Comparison of ENCODE assay signal across 9 cellular contexts in genomic region chr1:23478896-23479790, GRCh38. TPM values are rescaled to one million over a fixed set of nuclear protein-coding genes. Genes with fewer than 3 reads are reported as not detected.
A peak's percentile ranks its signal among the peaks of the same experiment; 100 is the strongest.
DNase-seq lines count a peak whose midpoint lies in the region; ATAC-seq, FAIRE-seq and TF ChIP-seq lines count a peak whose summit lies in the region.
"Had no signal": no experiment of that assay in that cellular context is flagged by ENCODE, and none has a peak within 500 bp of the region (broad histone marks: within the 10 kb centered on the region; RNA-seq: fewer than 3 reads in every experiment).

No MANE protein-coding gene starts in this region.

- POLR2A ChIA-PET in HepG2 (lab: Yijun Ruan, JAX): interaction anchor here (1.0 to 1.7 kb wide), 2 partner anchors 18 to 111 kb away, joined by 4 to 6 read pairs; no protein-coding TSS in a partner anchor

- no peak for TF ChIP-seq CTCF in cardiac fibroblast (IDR thresholded peaks at IDR 0.05; ENCODE audit: low read depth, low read length)
- no peak; the same call in 1 of the 2 replicates for TF ChIP-seq CTCF in HepG2 (CRISPR knock-in tag; IDR thresholded peaks at IDR 0.05)
- TF ChIP-seq CTCF in thoracic aorta (IDR thresholded peaks at IDR 0.05): no peak

- DNase-seq in HuH-7.5 (ENCODE audit: low spot score): peak; percentile 73
- DNase-seq in cardiac fibroblast (ENCODE audit: low read depth in 2 of 2): peak; percentile 73 to 91
- DNase-seq in HepG2 (ENCODE audit: low spot score): peak; percentile 97
- peak; percentile 23 for DNase-seq in thoracic aorta (ENCODE audit: low spot score)
- DNase-seq in NCI-H524 treated with DMSO at 0.1 percent for 48 hours (lab: John Stamatoyannopoulos, UW): no peak
- no peak for DNase-seq in NCI-H187 (lab: John Stamatoyannopoulos, UW)
- DNase-seq: NCI-H2171 treated with DMSO at 0.1 percent for 48 hours had no signal

- H3K36me3 ChIP-seq in HepG2 (replicated peaks in 1 of 2; ENCODE audit: control insufficient read depth in 1 of 2, insufficient read depth in 2 of 2, low read length in 2 of 2) (no peaks in the 10 kb centered on the region; a peak in 1 of 5 replicates), thoracic aorta (no peaks in the 10 kb centered on the region)

- 1% methylated on average over 9 of the region's 9 CpGs for WGBS in HepG2 (ENCODE audit: low lambda C conversion rate)

- peak overlapping the region; percentile 45 for H3K9ac ChIP-seq in HepG2 (ENCODE audit: insufficient read depth, low read depth, low read length)

- H3K27ac ChIP-seq in HepG2 (ENCODE audit: extremely low read length, insufficient read depth, low read length): peak overlapping the region; percentile 74
- no peak overlapping the region for H3K27ac ChIP-seq in thoracic aorta

- no peak for TF ChIP-seq RAD21 in HepG2 (CRISPR knock-in tag; IDR thresholded peaks at IDR 0.05)

- intact Hi-C loops in HepG2 (cut with micrococcal nuclease; ENCODE audit: unreplicated experiment): no loop called here

- H4K20me1 ChIP-seq in HepG2 (ENCODE audit: insufficient read depth, low read length): no peaks in the 10 kb centered on the region

- TF ChIP-seq POLR2A in HepG2 (IDR thresholded peaks at IDR 0.05; ENCODE audit: insufficient read depth in 1 of 2, low read depth in 2 of 2, low read length in 2 of 2): peak; percentile 75 to 82

- no peak overlapping the region for H2AFZ ChIP-seq in HepG2 (ENCODE audit: low read length)

- H3K79me2 ChIP-seq in HepG2 (ENCODE audit: insufficient read depth, low read length): peaks cover 63% of the 10 kb centered on the region

- TF ChIP-seq EP300 in HepG2 (IDR thresholded peaks at IDR 0.05; ENCODE audit: low read depth in 2 of 2, low read length in 2 of 2) (peak; percentile 60 to 83; a peak in 3 of 4 replicates), HepG2 (CRISPR knock-in tag; IDR thresholded peaks at IDR 0.05; ENCODE audit: borderline replicate concordance) (peak; percentile 74; the same call in 1 of the 2 replicates)

- CTCF ChIA-PET in HepG2 (lab: Yijun Ruan, JAX; ENCODE audit: low intra/inter-chr PET ratio, low total read pairs): no interaction called here

- H3K27me3 ChIP-seq in HepG2 (ENCODE audit: control insufficient read depth in 1 of 2, insufficient read depth in 2 of 2, low read length in 2 of 2) (no peaks in the 10 kb centered on the region), thoracic aorta (replicated peaks; ENCODE audit: insufficient read depth) (no peaks in the 10 kb centered on the region)

- peak; percentile 90 for ATAC-seq in HepG2
- ATAC-seq in thoracic aorta (ENCODE audit: insufficient number of reproducible peaks, low FRiP score, low read depth): peak; percentile 48
- ATAC-seq in HG03439 (IDR thresholded peaks at IDR 0.05; ENCODE audit: unreplicated experiment): no peak
- ATAC-seq in HG03354 (IDR thresholded peaks at IDR 0.05; ENCODE audit: poor library complexity, severe bottlenecking, unreplicated experiment): no peak

- H3K9me3 ChIP-seq in HepG2 (ENCODE audit: low read length): no peaks in the 10 kb centered on the region
- no peaks in the 10 kb centered on the region for H3K9me3 ChIP-seq in thoracic aorta

- H3K4me1 ChIP-seq in HepG2 (ENCODE audit: insufficient read depth, low read length) (peaks cover 75% of the 10 kb centered on the region), thoracic aorta (ENCODE audit: control insufficient read depth in 1 of 2, low read depth in 2 of 2) (peaks cover 6 to 49% of the 10 kb centered on the region in 2 donors)

- peak; percentile 98 for FAIRE-seq in HepG2 (lab: Jason Lieb, UNC)

- in situ Hi-C loops in HepG2 (cut with HindIII; ENCODE audit: extremely low pct_ligation_motif_present, low pct_unique_long_range_greater_than_20kb): no loop called here

- H3K4me3 ChIP-seq in cardiac fibroblast (replicated peaks in 1 of 2; ENCODE audit: low read depth in 2 of 2, low read length in 2 of 2): no peak overlapping the region
- H3K4me3 ChIP-seq in HepG2 (replicated peaks in 1 of 3; ENCODE audit: insufficient read depth in 1 of 3, low read depth in 2 of 3, low read length in 3 of 3): peak overlapping the region in 2 of 3 experiments; percentile 32 to 40; a peak in 3 of 6 replicates
- H3K4me3 ChIP-seq in thoracic aorta: no peak overlapping the region

- TSS peak; percentile 98 for BruUV-seq in HepG2 (replicated peaks; lab: Mats Ljungman, UMichigan)

- H3K4me2 ChIP-seq in HepG2 (ENCODE audit: low read depth, low read length): peak overlapping the region; percentile 60

RNA-seq across cellular contexts. Expression of gene ASAP3, which starts 4.8 kb away (rescaled TPM):
- total RNA-seq in HepG2 (2016; rRNA removed; fragmentation: Illumina TruSeq; extraction: Trizol) (28.6 and 37.0 TPM in 2 replicates), thoracic aorta (10 to 100 TPM; 28.2 to 50.4 TPM)
- total RNA-seq in HepG2 (2016; cell fraction: cytosol; rRNA removed; fragmentation: Illumina TruSeq; extraction: Trizol; ENCODE audit: low read depth): 2.7 and 3.4 TPM in 2 replicates
- total RNA-seq in HepG2 (2016; cell fraction: insoluble cytoplasmic fraction; rRNA removed; fragmentation: Illumina TruSeq; extraction: Trizol): 22.9 and 36.7 TPM in 2 replicates
- 11.2 and 12.2 TPM in 2 replicates for total RNA-seq in HepG2 (2016; cell fraction: membrane; rRNA removed; fragmentation: Illumina TruSeq; extraction: Trizol)
- total RNA-seq in HepG2 (2016; cell fraction: nucleus; rRNA removed; fragmentation: Illumina TruSeq; extraction: Trizol): 38.3 and 42.3 TPM in 2 replicates
- 32.6 and 39.4 TPM in 2 replicates for polyA plus RNA-seq in HepG2 (2011; rRNA removed)
- polyA plus RNA-seq in HepG2 (2011; cell fraction: cytosol; rRNA removed): 15.0 and 17.0 TPM in 2 replicates
- 159 and 182 TPM in 2 replicates for polyA plus RNA-seq in HepG2 (2011; cell fraction: nucleus; rRNA removed)
- polyA plus RNA-seq in HepG2 (2012): 11.8 and 19.4 TPM in 2 replicates
- polyA plus RNA-seq in HepG2 (2016; cell fraction: cytosol; fragmentation: Illumina TruSeq; extraction: Trizol; ENCODE audit: low read depth): 1.9 and 2.7 TPM in 2 replicates
- polyA plus RNA-seq in HepG2 (2016; cell fraction: insoluble cytoplasmic fraction; fragmentation: Illumina TruSeq; extraction: Trizol; ENCODE audit: low read depth): 17.8 and 23.3 TPM in 2 replicates
- polyA plus RNA-seq in HepG2 (2016; cell fraction: membrane; fragmentation: Illumina TruSeq; extraction: Trizol; ENCODE audit: low read depth): 5.9 and 6.1 TPM in 2 replicates
- 81.5 and 89.0 TPM in 2 replicates for polyA plus RNA-seq in HepG2 (2016; cell fraction: nucleus; fragmentation: Illumina TruSeq; extraction: Trizol; ENCODE audit: insufficient read depth, low read depth)
- 8.3 and 44.4 TPM in 2 replicates for polyA minus RNA-seq in HepG2 (2011; rRNA and poly(A)+ RNA removed; ENCODE audit: low replicate concordance)
- polyA minus RNA-seq in HepG2 (2011; cell fraction: cytosol; rRNA and poly(A)+ RNA removed): 11.9 and 18.9 TPM in 2 replicates
- 19.4 and 24.2 TPM in 2 replicates for polyA minus RNA-seq in HepG2 (2011; cell fraction: nucleus; rRNA and poly(A)+ RNA removed)

RNA-seq across cellular contexts. Expression of gene E2F2, which starts 51.9 kb away (rescaled TPM):
- total RNA-seq in HepG2 (2016; rRNA removed; fragmentation: Illumina TruSeq; extraction: Trizol): 5.7 and 6.6 TPM in 2 replicates
- total RNA-seq in HepG2 (2016; cell fraction: cytosol; rRNA removed; fragmentation: Illumina TruSeq; extraction: Trizol; ENCODE audit: low read depth): 1.1 and 1.3 TPM in 2 replicates
- total RNA-seq in HepG2 (2016; cell fraction: insoluble cytoplasmic fraction; rRNA removed; fragmentation: Illumina TruSeq; extraction: Trizol): 4.9 and 6.0 TPM in 2 replicates
- total RNA-seq in HepG2 (2016; cell fraction: membrane; rRNA removed; fragmentation: Illumina TruSeq; extraction: Trizol): 2.6 TPM in 2 replicates
- 5.1 and 7.1 TPM in 2 replicates for total RNA-seq in HepG2 (2016; cell fraction: nucleus; rRNA removed; fragmentation: Illumina TruSeq; extraction: Trizol)
- 0.50 and 0.65 TPM in 2 replicates for polyA plus RNA-seq in HepG2 (2011; rRNA removed)
- polyA plus RNA-seq in HepG2 (2011; cell fraction: cytosol; rRNA removed): 0.29 and 0.35 TPM in 2 replicates
- 1.9 TPM in 2 replicates for polyA plus RNA-seq in HepG2 (2011; cell fraction: nucleus; rRNA removed)
- polyA plus RNA-seq in HepG2 (2012): 0.63 and 1.4 TPM in 2 replicates
- 0.24 and 0.26 TPM in 2 replicates for polyA plus RNA-seq in HepG2 (2016; cell fraction: cytosol; fragmentation: Illumina TruSeq; extraction: Trizol; ENCODE audit: low read depth)
- 3.4 and 4.2 TPM in 2 replicates for polyA plus RNA-seq in HepG2 (2016; cell fraction: insoluble cytoplasmic fraction; fragmentation: Illumina TruSeq; extraction: Trizol; ENCODE audit: low read depth)
- polyA plus RNA-seq in HepG2 (2016; cell fraction: membrane; fragmentation: Illumina TruSeq; extraction: Trizol; ENCODE audit: low read depth): 0.62 and 0.69 TPM in 2 replicates
- 12.8 and 14.2 TPM in 2 replicates for polyA plus RNA-seq in HepG2 (2016; cell fraction: nucleus; fragmentation: Illumina TruSeq; extraction: Trizol; ENCODE audit: insufficient read depth, low read depth)
- polyA minus RNA-seq in HepG2 (2011; rRNA and poly(A)+ RNA removed; ENCODE audit: low replicate concordance): 1.8 and 19.5 TPM in 2 replicates
- polyA minus RNA-seq in HepG2 (2011; cell fraction: cytosol; rRNA and poly(A)+ RNA removed): 0.79 and 1.1 TPM in 2 replicates
- 0.87 and 1.3 TPM in 2 replicates for polyA minus RNA-seq in HepG2 (2011; cell fraction: nucleus; rRNA and poly(A)+ RNA removed)
- total RNA-seq in thoracic aorta: under 1 TPM; 0.14 to 0.35 TPM

RNA-seq across cellular contexts. Expression of gene TCEA3, which starts 54.6 kb away (rescaled TPM):
- total RNA-seq in HepG2 (2016; rRNA removed; fragmentation: Illumina TruSeq; extraction: Trizol) (81.5 and 84.6 TPM in 2 replicates), thoracic aorta (10 to 100 TPM; 22.2 to 39.5 TPM)
- 62.6 and 67.5 TPM in 2 replicates for total RNA-seq in HepG2 (2016; cell fraction: cytosol; rRNA removed; fragmentation: Illumina TruSeq; extraction: Trizol; ENCODE audit: low read depth)
- total RNA-seq in HepG2 (2016; cell fraction: insoluble cytoplasmic fraction; rRNA removed; fragmentation: Illumina TruSeq; extraction: Trizol): 77.6 and 83.3 TPM in 2 replicates
- total RNA-seq in HepG2 (2016; cell fraction: membrane; rRNA removed; fragmentation: Illumina TruSeq; extraction: Trizol): 58.1 and 63.2 TPM in 2 replicates
- 55.6 and 64.4 TPM in 2 replicates for total RNA-seq in HepG2 (2016; cell fraction: nucleus; rRNA removed; fragmentation: Illumina TruSeq; extraction: Trizol)
- 55.5 and 57.9 TPM in 2 replicates for polyA plus RNA-seq in HepG2 (2011; rRNA removed)
- polyA plus RNA-seq in HepG2 (2011; cell fraction: cytosol; rRNA removed): 41.6 and 53.2 TPM in 2 replicates
- polyA plus RNA-seq in HepG2 (2011; cell fraction: nucleus; rRNA removed): 94.8 and 103 TPM in 2 replicates
- 43.1 and 68.0 TPM in 2 replicates for polyA plus RNA-seq in HepG2 (2012)
- 77.6 and 80.8 TPM in 2 replicates for polyA plus RNA-seq in HepG2 (2016; cell fraction: cytosol; fragmentation: Illumina TruSeq; extraction: Trizol; ENCODE audit: low read depth)
- polyA plus RNA-seq in HepG2 (2016; cell fraction: insoluble cytoplasmic fraction; fragmentation: Illumina TruSeq; extraction: Trizol; ENCODE audit: low read depth): 107 and 119 TPM in 2 replicates
- polyA plus RNA-seq in HepG2 (2016; cell fraction: membrane; fragmentation: Illumina TruSeq; extraction: Trizol; ENCODE audit: low read depth): 67.2 and 70.2 TPM in 2 replicates
- 133 and 140 TPM in 2 replicates for polyA plus RNA-seq in HepG2 (2016; cell fraction: nucleus; fragmentation: Illumina TruSeq; extraction: Trizol; ENCODE audit: insufficient read depth, low read depth)
- 2.4 and 21.3 TPM in 2 replicates for polyA minus RNA-seq in HepG2 (2011; rRNA and poly(A)+ RNA removed; ENCODE audit: low replicate concordance)
- 14.4 and 14.5 TPM in 2 replicates for polyA minus RNA-seq in HepG2 (2011; cell fraction: cytosol; rRNA and poly(A)+ RNA removed)
- 28.3 and 31.7 TPM in 2 replicates for polyA minus RNA-seq in HepG2 (2011; cell fraction: nucleus; rRNA and poly(A)+ RNA removed)

Comparison
In these comparisons a context has a peak if more than half of its experiments do, and no peak if none do; other contexts are left out.
1. DNase-seq: peak in HuH-7.5 (single experiment), cardiac fibroblast (2 of 2), HepG2 (single experiment) and thoracic aorta (single experiment); none in NCI-H524 treated with DMSO at 0.1 percent for 48 hours (single experiment) and NCI-H187 (0 of 2).
2. H3K4me3 ChIP-seq: peak in HepG2 (2 of 3); none in cardiac fibroblast (0 of 2) and thoracic aorta (single experiment).
3. ATAC-seq: peak in HepG2 (single experiment) and thoracic aorta (single experiment); none in HG03439 (single experiment) and HG03354 (single experiment).